Comparison of ENCODE assay signal across 26 cellular contexts in genomic region chr13:51613535-51613934, GRCh38. TPM values are rescaled to one million over a fixed set of nuclear protein-coding genes. Genes with fewer than 3 reads are reported as not detected.
DNase-seq lines count a peak whose midpoint lies in the region; ATAC-seq, FAIRE-seq and TF ChIP-seq lines count a peak whose summit lies in the region.
"Had no signal": no experiment of that assay in that cellular context is flagged by ENCODE, and none has a peak within 500 bp of the region (broad histone marks: within the 10 kb centered on the region; RNA-seq: fewer than 3 reads in every experiment).

No MANE protein-coding gene starts in this region.

- H2AFZ ChIP-seq in HepG2 (ENCODE audit: low read length): no peak overlapping the region
- H2AFZ ChIP-seq: hepatocyte had no signal

- H3K9me3 Mint-ChIP-seq in stimulated activated naive CD8-positive, alpha-beta T cell treated with anti-CD3 and anti-CD28 coated beads, Interleukin-15, Interleukin-2, amounts not matched to agents 100 ng/mL and 50 ng/mL, for 24 hours: no peaks in the 10 kb centered on the region
- H3K9me3 Mint-ChIP-seq in glutamatergic neuron (ENCODE audit: unreplicated experiment): peaks cover 16% of the 10 kb centered on the region
- H3K9me3 Mint-ChIP-seq: immature natural killer cell, mesothelial cell of epicardium had no signal

- TF ChIP-seq EP300 in HepG2 (IDR thresholded peaks at IDR 0.05; ENCODE audit: low read depth in 2 of 2, low read length in 2 of 2) (no peak), HepG2 (CRISPR knock-in tag; IDR thresholded peaks at IDR 0.05; ENCODE audit: borderline replicate concordance) (no peak)

- H3K27me3 ChIP-seq in body of pancreas: no peaks in the 10 kb centered on the region
- H3K27me3 ChIP-seq in HepG2 (ENCODE audit: control insufficient read depth in 1 of 2, insufficient read depth in 2 of 2, low read length in 2 of 2): no peaks in the 10 kb centered on the region
- H3K27me3 ChIP-seq in WERI-Rb-1 (ENCODE audit: insufficient read depth, low read depth, severe bottlenecking): no peaks in the 10 kb centered on the region
- H3K27me3 ChIP-seq: hepatocyte, left lung, sigmoid colon, uterus had no signal

- H3K4me2 ChIP-seq in HepG2 (ENCODE audit: low read depth, low read length): no peak overlapping the region
- H3K4me2 ChIP-seq: hepatocyte had no signal

- H3K4me1 ChIP-seq in body of pancreas: peaks cover 43% of the 10 kb centered on the region
- H3K4me1 ChIP-seq in HepG2 (ENCODE audit: insufficient read depth, low read length): peaks cover 12% of the 10 kb centered on the region
- H3K4me1 ChIP-seq: uterus had no signal

- FAIRE-seq in HepG2 (lab: Jason Lieb, UNC): no peak
- FAIRE-seq: H1 had no signal

- H4K20me1 ChIP-seq in HepG2 (ENCODE audit: insufficient read depth, low read length): 0 out of 2 replicates have a peak, but pooled peaks cover 4% of the 10 kb centered on the region

- H3K4me3 ChIP-seq in body of pancreas (no peak overlapping the region), HepG2 (replicated peaks in 1 of 3; ENCODE audit: insufficient read depth in 1 of 3, low read depth in 2 of 3, low read length in 3 of 3) (no peak overlapping the region), WERI-Rb-1 (ENCODE audit: low read depth, low read length) (no peak overlapping the region)
- H3K4me3 ChIP-seq: hepatocyte, left lung, sigmoid colon, uterus had no signal

- BruUV-seq in HepG2 (replicated peaks; lab: Mats Ljungman, UMichigan): no TSS peak

- no peak for TF ChIP-seq CTCF in glutamatergic neuron (IDR thresholded peaks at IDR 0.05; ENCODE audit: partially characterized antibody, unreplicated experiment)
- TF ChIP-seq CTCF in body of pancreas (IDR thresholded peaks at IDR 0.05): no peak
- no peak for TF ChIP-seq CTCF in HepG2 (CRISPR knock-in tag; IDR thresholded peaks at IDR 0.05)
- TF ChIP-seq CTCF in WERI-Rb-1 (IDR thresholded peaks at IDR 0.05; ENCODE audit: low read depth, low read length): no peak

- H3K9me3 ChIP-seq in T-helper 17 cell (ENCODE audit: control insufficient read depth, low read length, poor library complexity, severe bottlenecking) (no peaks in the 10 kb centered on the region), body of pancreas (no peaks in the 10 kb centered on the region), HepG2 (ENCODE audit: low read length) (no peaks in the 10 kb centered on the region), WERI-Rb-1 (ENCODE audit: severe bottlenecking) (no peaks in the 10 kb centered on the region)
- H3K9me3 ChIP-seq: left lung, sigmoid colon, uterus had no signal

- no peak overlapping the region for H3K9ac ChIP-seq in HepG2 (ENCODE audit: insufficient read depth, low read depth, low read length)

- peaks cover 92% of the 10 kb centered on the region for H3K79me2 ChIP-seq in HepG2 (ENCODE audit: insufficient read depth, low read length)

- intact Hi-C loops in body of pancreas (cut with DNase I): no loop called here
- intact Hi-C loops in HepG2 (cut with micrococcal nuclease; ENCODE audit: unreplicated experiment): no loop called here

- no peak overlapping the region for H3K27ac ChIP-seq in body of pancreas
- no peak overlapping the region for H3K27ac ChIP-seq in HepG2 (ENCODE audit: extremely low read length, insufficient read depth, low read length)
- H3K27ac ChIP-seq in WERI-Rb-1: no peak overlapping the region
- H3K27ac ChIP-seq: hepatocyte, sigmoid colon, uterus had no signal

- ATAC-seq in stimulated activated naive CD8-positive, alpha-beta T cell treated with anti-CD3 and anti-CD28 coated beads, Interleukin-15, Interleukin-2, amounts not matched to agents 100 U/mL and 50 U/mL, for 24 hours: no peak
- ATAC-seq in T-helper 17 cell: no peak
- ATAC-seq in body of pancreas: no peak
- ATAC-seq in HepG2: no peak
- no peak for ATAC-seq in GM21737 (IDR thresholded peaks at IDR 0.05; ENCODE audit: unreplicated experiment)

- no peak for TF ChIP-seq POLR2A in body of pancreas (IDR thresholded peaks at IDR 0.05)
- no peak for TF ChIP-seq POLR2A in HepG2 (IDR thresholded peaks at IDR 0.05; ENCODE audit: insufficient read depth in 1 of 2, low read depth in 2 of 2, low read length in 2 of 2)

- in situ Hi-C loops in HepG2 (cut with HindIII; ENCODE audit: extremely low pct_ligation_motif_present, low pct_unique_long_range_greater_than_20kb): no loop called here

- H3K36me3 ChIP-seq in body of pancreas (replicated peaks in 1 of 2; ENCODE audit: insufficient read depth in 1 of 2, low read depth in 2 of 2) (no peaks in the 10 kb centered on the region), HepG2 (replicated peaks in 1 of 2; ENCODE audit: control insufficient read depth in 1 of 2, insufficient read depth in 2 of 2, low read length in 2 of 2) (peaks cover 1 to 7% of the 10 kb centered on the region in 2 experiments; a peak in 3 of 5 replicates), WERI-Rb-1 (no peaks in the 10 kb centered on the region)
- H3K36me3 ChIP-seq: left lung, sigmoid colon, uterus had no signal

- peaks cover 42% of the 10 kb centered on the region for H3K4me1 Mint-ChIP-seq in stimulated activated naive CD8-positive, alpha-beta T cell treated with anti-CD3 and anti-CD28 coated beads, Interleukin-15, Interleukin-2, amounts not matched to agents 100 ng/mL and 50 ng/mL, for 24 hours (ENCODE audit: low read depth)
- H3K4me1 Mint-ChIP-seq in T-helper 17 cell: peaks cover 32% of the 10 kb centered on the region
- peaks cover 42% of the 10 kb centered on the region for H3K4me1 Mint-ChIP-seq in glutamatergic neuron (ENCODE audit: low read depth, unreplicated experiment)

- CTCF ChIA-PET in HepG2 (lab: Yijun Ruan, JAX; ENCODE audit: low intra/inter-chr PET ratio, low total read pairs): no interaction called here

- TF ChIP-seq RAD21 in HepG2 (CRISPR knock-in tag; IDR thresholded peaks at IDR 0.05): no peak

- H3K27me3 Mint-ChIP-seq in stimulated activated naive CD8-positive, alpha-beta T cell treated with anti-CD3 and anti-CD28 coated beads, Interleukin-15, Interleukin-2, amounts not matched to agents 100 ng/mL and 50 ng/mL, for 24 hours: no peaks in the 10 kb centered on the region
- H3K27me3 Mint-ChIP-seq in T-helper 17 cell (no peaks in the 10 kb centered on the region), glutamatergic neuron (ENCODE audit: unreplicated experiment) (peaks cover 8% of the 10 kb centered on the region)

- H3K4me3 Mint-ChIP-seq in stimulated activated naive CD8-positive, alpha-beta T cell treated with anti-CD3 and anti-CD28 coated beads, Interleukin-15, Interleukin-2, amounts not matched to agents 100 ng/mL and 50 ng/mL, for 24 hours: no peak overlapping the region
- peak overlapping the region; percentile 19 for H3K4me3 Mint-ChIP-seq in T-helper 17 cell
- no peak overlapping the region for H3K4me3 Mint-ChIP-seq in glutamatergic neuron (ENCODE audit: unreplicated experiment)
- H3K4me3 Mint-ChIP-seq: mesothelial cell of epicardium, nephron had no signal

- POLR2A ChIA-PET in HepG2 (lab: Yijun Ruan, JAX): interaction anchor here (1.5 to 2.4 kb wide), 2 partner anchors 23 to 161 kb away, joined by 4 to 7 read pairs; partner anchors contain the start of gene INTS6

- 36 to 43% methylated on average over 2 of the region's 2 CpGs for whole genome bisulfite sequencing in body of pancreas, 2 donors
- WGBS in HepG2 (ENCODE audit: low lambda C conversion rate): 94% methylated on average over 2 of the region's 2 CpGs

- no peak for DNase-seq in stimulated activated naive CD8-positive, alpha-beta T cell treated with anti-CD3 and anti-CD28 coated beads, Interleukin-15, Interleukin-2, amounts not matched to agents 100 U/mL and 50 U/mL, for 24 hours
- DNase-seq in T-helper 17 cell: no peak
- DNase-seq in glutamatergic neuron: no peak
- DNase-seq in body of pancreas: no peak
- DNase-seq in HepG2 (ENCODE audit: low spot score): no peak
- DNase-seq in WERI-Rb-1: no peak
- DNase-seq: activated CD4-positive, alpha-beta T cell treated with anti-CD3 and anti-CD28 coated beads, Interleukin-2, amount 50 U/mL, for 4 hours; activated naive CD4-positive, alpha-beta T cell; activated T-cell treated with anti-CD3 and anti-CD28 coated beads for 4 hours; DND-41; effector CD4-positive, alpha-beta T cell; foreskin fibroblast; immature natural killer cell; left lung; NCI-H1105; NCI-H2029; NCI-H446; sigmoid colon; T-helper 2 cell; uterus had no signal

- peaks cover 3% of the 10 kb centered on the region for H3K36me3 Mint-ChIP-seq in stimulated activated naive CD8-positive, alpha-beta T cell treated with anti-CD3 and anti-CD28 coated beads, Interleukin-15, Interleukin-2, amounts not matched to agents 100 ng/mL and 50 ng/mL, for 24 hours (ENCODE audit: low read depth)
- H3K36me3 Mint-ChIP-seq in T-helper 17 cell (ENCODE audit: low read depth) (no peaks in the 10 kb centered on the region), glutamatergic neuron (ENCODE audit: unreplicated experiment) (no peaks in the 10 kb centered on the region)
- H3K36me3 Mint-ChIP-seq: immature natural killer cell, mesothelial cell of epicardium had no signal

- peak overlapping the region; percentile 92 for H3K27ac Mint-ChIP-seq in stimulated activated naive CD8-positive, alpha-beta T cell treated with anti-CD3 and anti-CD28 coated beads, Interleukin-15, Interleukin-2, amounts not matched to agents 100 ng/mL and 50 ng/mL, for 24 hours
- H3K27ac Mint-ChIP-seq in T-helper 17 cell: peak overlapping the region; percentile 88
- peak overlapping the region; percentile 91 for H3K27ac Mint-ChIP-seq in glutamatergic neuron (ENCODE audit: unreplicated experiment)
- H3K27ac Mint-ChIP-seq: mesothelial cell of epicardium had no signal

RNA-seq across cellular contexts. Expression of gene WDFY2, which starts 29.3 kb away (rescaled TPM):
- total RNA-seq in T-helper 17 cell (10 to 100 TPM; 41.5 to 52.2 TPM), glutamatergic neuron (ENCODE audit: unreplicated experiment) (43.0 TPM), body of pancreas (10 to 100 TPM; 25.7 to 31.9 TPM), HepG2 (2016; rRNA removed; fragmentation: Illumina TruSeq; extraction: Trizol) (16.4 and 22.6 TPM in 2 replicates)
- 2.3 and 2.6 TPM in 2 replicates for total RNA-seq in HepG2 (2016; cell fraction: cytosol; rRNA removed; fragmentation: Illumina TruSeq; extraction: Trizol; ENCODE audit: low read depth)
- 17.3 and 21.4 TPM in 2 replicates for total RNA-seq in HepG2 (2016; cell fraction: insoluble cytoplasmic fraction; rRNA removed; fragmentation: Illumina TruSeq; extraction: Trizol)
- total RNA-seq in HepG2 (2016; cell fraction: membrane; rRNA removed; fragmentation: Illumina TruSeq; extraction: Trizol): 5.6 and 7.0 TPM in 2 replicates
- 70.9 and 71.5 TPM in 2 replicates for total RNA-seq in HepG2 (2016; cell fraction: nucleus; rRNA removed; fragmentation: Illumina TruSeq; extraction: Trizol)
- polyA plus RNA-seq in HepG2 (2011; rRNA removed): 27.0 and 27.5 TPM in 2 replicates
- 8.0 and 11.1 TPM in 2 replicates for polyA plus RNA-seq in HepG2 (2011; cell fraction: cytosol; rRNA removed)
- 67.6 and 71.9 TPM in 2 replicates for polyA plus RNA-seq in HepG2 (2011; cell fraction: nucleus; rRNA removed)
- 21.4 and 23.6 TPM in 2 replicates for polyA plus RNA-seq in HepG2 (2012)
- 1.3 and 1.7 TPM in 2 replicates for polyA plus RNA-seq in HepG2 (2016; cell fraction: cytosol; fragmentation: Illumina TruSeq; extraction: Trizol; ENCODE audit: low read depth)
- 16.8 and 17.1 TPM in 2 replicates for polyA plus RNA-seq in HepG2 (2016; cell fraction: insoluble cytoplasmic fraction; fragmentation: Illumina TruSeq; extraction: Trizol; ENCODE audit: low read depth)
- 3.4 and 3.7 TPM in 2 replicates for polyA plus RNA-seq in HepG2 (2016; cell fraction: membrane; fragmentation: Illumina TruSeq; extraction: Trizol; ENCODE audit: low read depth)
- polyA plus RNA-seq in HepG2 (2016; cell fraction: nucleus; fragmentation: Illumina TruSeq; extraction: Trizol; ENCODE audit: insufficient read depth, low read depth): 63.8 and 64.3 TPM in 2 replicates
- 10.1 and 51.6 TPM in 2 replicates for polyA minus RNA-seq in HepG2 (2011; rRNA and poly(A)+ RNA removed; ENCODE audit: low replicate concordance)
- 12.9 and 15.9 TPM in 2 replicates for polyA minus RNA-seq in HepG2 (2011; cell fraction: cytosol; rRNA and poly(A)+ RNA removed)
- polyA minus RNA-seq in HepG2 (2011; cell fraction: nucleus; rRNA and poly(A)+ RNA removed): 150 and 174 TPM in 2 replicates
